1 cellular context compared by ENCODE assay signal in the genomic region with DNA sequence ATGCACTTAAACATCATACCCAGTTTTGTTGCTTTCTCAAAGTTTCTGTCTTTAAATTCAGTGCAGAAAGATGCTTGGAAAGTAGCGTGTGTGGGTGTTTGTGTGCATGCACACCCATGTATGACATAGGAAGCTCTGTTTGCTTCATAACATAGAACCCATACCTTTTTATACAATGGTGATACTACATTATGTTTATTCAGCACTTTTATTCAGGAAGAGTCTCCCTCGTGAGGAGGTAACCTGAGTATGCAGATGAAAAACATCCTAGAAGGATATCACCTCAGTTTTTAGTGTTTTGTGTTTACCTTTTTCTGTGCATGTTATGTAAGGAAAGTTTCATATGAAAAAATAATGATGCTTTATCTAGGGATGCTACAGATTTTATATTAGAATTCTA.
TF ChIP-seq lines count a peak whose summit lies in the region.

No MANE protein-coding gene starts in this region.

TF ChIP-seq in K562, 482 proteins besides CTCF, POLR2A, EP300 and RAD21 (continued from another document):
- TF ChIP-seq, protein P1, sequence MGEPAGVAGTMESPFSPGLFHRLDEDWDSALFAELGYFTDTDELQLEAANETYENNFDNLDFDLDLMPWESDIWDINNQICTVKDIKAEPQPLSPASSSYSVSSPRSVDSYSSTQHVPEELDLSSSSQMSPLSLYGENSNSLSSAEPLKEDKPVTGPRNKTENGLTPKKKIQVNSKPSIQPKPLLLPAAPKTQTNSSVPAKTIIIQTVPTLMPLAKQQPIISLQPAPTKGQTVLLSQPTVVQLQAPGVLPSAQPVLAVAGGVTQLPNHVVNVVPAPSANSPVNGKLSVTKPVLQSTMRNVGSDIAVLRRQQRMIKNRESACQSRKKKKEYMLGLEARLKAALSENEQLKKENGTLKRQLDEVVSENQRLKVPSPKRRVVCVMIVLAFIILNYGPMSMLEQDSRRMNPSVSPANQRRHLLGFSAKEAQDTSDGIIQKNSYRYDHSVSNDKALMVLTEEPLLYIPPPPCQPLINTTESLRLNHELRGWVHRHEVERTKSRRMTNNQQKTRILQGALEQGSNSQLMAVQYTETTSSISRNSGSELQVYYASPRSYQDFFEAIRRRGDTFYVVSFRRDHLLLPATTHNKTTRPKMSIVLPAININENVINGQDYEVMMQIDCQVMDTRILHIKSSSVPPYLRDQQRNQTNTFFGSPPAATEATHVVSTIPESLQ (CRISPR knock-in tag; IDR thresholded peaks at IDR 0.05) = no peak
- TF ChIP-seq, protein P2, sequence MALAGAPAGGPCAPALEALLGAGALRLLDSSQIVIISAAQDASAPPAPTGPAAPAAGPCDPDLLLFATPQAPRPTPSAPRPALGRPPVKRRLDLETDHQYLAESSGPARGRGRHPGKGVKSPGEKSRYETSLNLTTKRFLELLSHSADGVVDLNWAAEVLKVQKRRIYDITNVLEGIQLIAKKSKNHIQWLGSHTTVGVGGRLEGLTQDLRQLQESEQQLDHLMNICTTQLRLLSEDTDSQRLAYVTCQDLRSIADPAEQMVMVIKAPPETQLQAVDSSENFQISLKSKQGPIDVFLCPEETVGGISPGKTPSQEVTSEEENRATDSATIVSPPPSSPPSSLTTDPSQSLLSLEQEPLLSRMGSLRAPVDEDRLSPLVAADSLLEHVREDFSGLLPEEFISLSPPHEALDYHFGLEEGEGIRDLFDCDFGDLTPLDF (CRISPR knock-in tag; IDR thresholded peaks at IDR 0.05) = no peak
- no peak for TF ChIP-seq NCOA4 (IDR thresholded peaks at IDR 0.05; ENCODE audit: partially characterized antibody)
- TF ChIP-seq ZKSCAN8 (CRISPR knock-in tag; IDR thresholded peaks at IDR 0.05) = no peak
- TF ChIP-seq LARP7 (IDR thresholded peaks at IDR 0.05) = no peak
- no peak for TF ChIP-seq BRCA1 (IDR thresholded peaks at IDR 0.05)
- no peak for TF ChIP-seq BRCA1 (CRISPR knock-in tag; IDR thresholded peaks at IDR 0.05)
- no peak for TF ChIP-seq TCFL5 (CRISPR knock-in tag; conservative IDR thresholded peaks at IDR 0.05)
- TF ChIP-seq ZNF79 (CRISPR knock-in tag; IDR thresholded peaks at IDR 0.05; ENCODE audit: low read depth) = no peak
- peak; percentile 80 for TF ChIP-seq MAFG (tag; conservative IDR thresholded peaks at IDR 0.05)
- peak; percentile 67 for TF ChIP-seq MAFF (IDR thresholded peaks at IDR 0.05; ENCODE audit: low read length)
- no peak for TF ChIP-seq ZNF174 (CRISPR knock-in tag; IDR thresholded peaks at IDR 0.05)
